In the genomic region with DNA sequence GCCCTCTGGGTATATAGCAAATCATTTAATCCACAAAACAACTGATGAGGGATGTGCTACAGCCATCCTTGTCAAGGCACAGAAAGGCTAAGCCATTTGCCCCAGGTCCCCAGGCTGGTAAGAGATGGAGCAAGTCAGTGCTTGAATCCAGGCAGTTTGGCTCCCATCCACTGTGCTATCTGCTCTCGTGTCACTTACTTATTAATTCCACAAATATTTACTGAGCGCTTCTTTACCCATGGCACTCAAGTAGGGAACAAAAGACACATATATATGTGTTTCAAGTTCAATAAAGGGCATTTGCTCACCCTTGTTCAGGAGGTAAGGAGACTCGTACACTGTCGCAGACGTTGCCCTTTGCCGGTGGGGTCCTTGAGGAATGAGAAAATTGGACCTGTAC, we compare ENCODE assay signal across 1 cellular context.
TF ChIP-seq lines count a peak whose summit lies in the region.

No MANE protein-coding gene starts in this region.

TF ChIP-seq in GM23338, 12 proteins besides CTCF, POLR2A, EP300 and RAD21 (continued from another document):
- TF ChIP-seq, protein P1, sequence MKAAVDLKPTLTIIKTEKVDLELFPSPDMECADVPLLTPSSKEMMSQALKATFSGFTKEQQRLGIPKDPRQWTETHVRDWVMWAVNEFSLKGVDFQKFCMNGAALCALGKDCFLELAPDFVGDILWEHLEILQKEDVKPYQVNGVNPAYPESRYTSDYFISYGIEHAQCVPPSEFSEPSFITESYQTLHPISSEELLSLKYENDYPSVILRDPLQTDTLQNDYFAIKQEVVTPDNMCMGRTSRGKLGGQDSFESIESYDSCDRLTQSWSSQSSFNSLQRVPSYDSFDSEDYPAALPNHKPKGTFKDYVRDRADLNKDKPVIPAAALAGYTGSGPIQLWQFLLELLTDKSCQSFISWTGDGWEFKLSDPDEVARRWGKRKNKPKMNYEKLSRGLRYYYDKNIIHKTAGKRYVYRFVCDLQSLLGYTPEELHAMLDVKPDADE (IDR thresholded peaks at IDR 0.05) = no peak
- TF ChIP-seq STAT1 (IDR thresholded peaks at IDR 0.05; ENCODE audit: unreplicated experiment) (no peak), CREB1 (CRISPR knock-in tag; IDR thresholded peaks at IDR 0.05; ENCODE audit: low read depth) (no peak)
- TF ChIP-seq, protein P2, sequence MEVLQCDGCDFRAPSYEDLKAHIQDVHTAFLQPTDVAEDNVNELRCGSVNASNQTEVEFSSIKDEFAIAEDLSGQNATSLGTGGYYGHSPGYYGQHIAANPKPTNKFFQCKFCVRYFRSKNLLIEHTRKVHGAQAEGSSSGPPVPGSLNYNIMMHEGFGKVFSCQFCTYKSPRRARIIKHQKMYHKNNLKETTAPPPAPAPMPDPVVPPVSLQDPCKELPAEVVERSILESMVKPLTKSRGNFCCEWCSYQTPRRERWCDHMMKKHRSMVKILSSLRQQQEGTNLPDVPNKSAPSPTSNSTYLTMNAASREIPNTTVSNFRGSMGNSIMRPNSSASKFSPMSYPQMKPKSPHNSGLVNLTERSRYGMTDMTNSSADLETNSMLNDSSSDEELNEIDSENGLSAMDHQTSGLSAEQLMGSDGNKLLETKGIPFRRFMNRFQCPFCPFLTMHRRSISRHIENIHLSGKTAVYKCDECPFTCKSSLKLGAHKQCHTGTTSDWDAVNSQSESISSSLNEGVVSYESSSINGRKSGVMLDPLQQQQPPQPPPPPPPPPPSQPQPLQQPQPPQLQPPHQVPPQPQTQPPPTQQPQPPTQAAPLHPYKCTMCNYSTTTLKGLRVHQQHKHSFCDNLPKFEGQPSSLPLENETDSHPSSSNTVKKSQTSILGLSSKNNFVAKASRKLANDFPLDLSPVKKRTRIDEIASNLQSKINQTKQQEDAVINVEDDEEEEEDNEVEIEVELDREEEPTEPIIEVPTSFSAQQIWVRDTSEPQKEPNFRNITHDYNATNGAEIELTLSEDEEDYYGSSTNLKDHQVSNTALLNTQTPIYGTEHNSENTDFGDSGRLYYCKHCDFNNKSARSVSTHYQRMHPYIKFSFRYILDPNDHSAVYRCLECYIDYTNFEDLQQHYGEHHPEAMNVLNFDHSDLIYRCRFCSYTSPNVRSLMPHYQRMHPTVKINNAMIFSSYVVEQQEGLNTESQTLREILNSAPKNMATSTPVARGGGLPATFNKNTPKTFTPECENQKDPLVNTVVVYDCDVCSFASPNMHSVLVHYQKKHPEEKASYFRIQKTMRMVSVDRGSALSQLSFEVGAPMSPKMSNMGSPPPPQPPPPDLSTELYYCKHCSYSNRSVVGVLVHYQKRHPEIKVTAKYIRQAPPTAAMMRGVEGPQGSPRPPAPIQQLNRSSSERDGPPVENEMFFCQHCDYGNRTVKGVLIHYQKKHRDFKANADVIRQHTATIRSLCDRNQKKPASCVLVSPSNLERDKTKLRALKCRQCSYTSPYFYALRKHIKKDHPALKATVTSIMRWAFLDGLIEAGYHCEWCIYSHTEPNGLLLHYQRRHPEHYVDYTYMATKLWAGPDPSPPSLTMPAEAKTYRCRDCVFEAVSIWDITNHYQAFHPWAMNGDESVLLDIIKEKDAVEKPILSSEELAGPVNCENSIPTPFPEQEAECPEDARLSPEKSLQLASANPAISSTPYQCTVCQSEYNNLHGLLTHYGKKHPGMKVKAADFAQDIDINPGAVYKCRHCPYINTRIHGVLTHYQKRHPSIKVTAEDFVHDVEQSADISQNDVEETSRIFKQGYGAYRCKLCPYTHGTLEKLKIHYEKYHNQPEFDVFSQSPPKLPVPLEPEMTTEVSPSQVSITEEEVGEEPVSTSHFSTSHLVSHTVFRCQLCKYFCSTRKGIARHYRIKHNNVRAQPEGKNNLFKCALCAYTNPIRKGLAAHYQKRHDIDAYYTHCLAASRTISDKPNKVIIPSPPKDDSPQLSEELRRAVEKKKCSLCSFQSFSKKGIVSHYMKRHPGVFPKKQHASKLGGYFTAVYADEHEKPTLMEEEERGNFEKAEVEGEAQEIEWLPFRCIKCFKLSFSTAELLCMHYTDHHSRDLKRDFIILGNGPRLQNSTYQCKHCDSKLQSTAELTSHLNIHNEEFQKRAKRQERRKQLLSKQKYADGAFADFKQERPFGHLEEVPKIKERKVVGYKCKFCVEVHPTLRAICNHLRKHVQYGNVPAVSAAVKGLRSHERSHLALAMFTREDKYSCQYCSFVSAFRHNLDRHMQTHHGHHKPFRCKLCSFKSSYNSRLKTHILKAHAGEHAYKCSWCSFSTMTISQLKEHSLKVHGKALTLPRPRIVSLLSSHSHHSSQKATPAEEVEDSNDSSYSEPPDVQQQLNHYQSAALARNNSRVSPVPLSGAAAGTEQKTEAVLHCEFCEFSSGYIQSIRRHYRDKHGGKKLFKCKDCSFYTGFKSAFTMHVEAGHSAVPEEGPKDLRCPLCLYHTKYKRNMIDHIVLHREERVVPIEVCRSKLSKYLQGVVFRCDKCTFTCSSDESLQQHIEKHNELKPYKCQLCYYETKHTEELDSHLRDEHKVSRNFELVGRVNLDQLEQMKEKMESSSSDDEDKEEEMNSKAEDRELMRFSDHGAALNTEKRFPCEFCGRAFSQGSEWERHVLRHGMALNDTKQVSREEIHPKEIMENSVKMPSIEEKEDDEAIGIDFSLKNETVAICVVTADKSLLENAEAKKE (CRISPR knock-in tag; IDR thresholded peaks at IDR 0.05) = no peak
